ENCODE assay signal across 24 cellular contexts in genomic region chr15:63435416-63435815, GRCh38.
"Had no signal": no experiment of that assay in that cellular context is flagged by ENCODE, and none has a peak within 500 bp of the region (broad histone marks: within the 10 kb centered on the region; RNA-seq: fewer than 3 reads in every experiment).

No MANE protein-coding gene starts in this region.

- H3K27ac Mint-ChIP-seq: activated T-cell treated with anti-CD3 and anti-CD28 coated beads, Interleukin-2, amount 50 U/mL, for 72 hours; effector memory CD8-positive, alpha-beta T cell; memory B cell had no signal

- H3K27me3 ChIP-seq: adrenal gland, ascending aorta, dorsolateral prefrontal cortex, gastrocnemius medialis, neutrophil, ovary, right atrium auricular region, thyroid gland had no signal

- H3K36me3 Mint-ChIP-seq: memory B cell had no signal

- ATAC-seq: activated T-cell treated with anti-CD3 and anti-CD28 coated beads, Interleukin-2, amount 50 U/mL, for 72 hours; effector memory CD8-positive, alpha-beta T cell; gastrocnemius medialis; mucosa of descending colon had no signal

- H3K4me3 ChIP-seq: adrenal gland, ascending aorta, dorsolateral prefrontal cortex, esophagus squamous epithelium, gastrocnemius medialis, mucosa of descending colon, ovary, psoas muscle, right atrium auricular region, SK-N-MC, thyroid gland had no signal

- H3K36me3 ChIP-seq: adrenal gland, ascending aorta, esophagus squamous epithelium, gastrocnemius medialis, neutrophil, ovary, right atrium auricular region, thyroid gland had no signal

- H3K27ac ChIP-seq: adrenal gland, ascending aorta, esophagus squamous epithelium, gastrocnemius medialis, neutrophil, ovary, psoas muscle, right atrium auricular region, SK-N-MC had no signal

- H3K4me3 Mint-ChIP-seq: activated T-cell treated with anti-CD3 and anti-CD28 coated beads, Interleukin-2, amount 50 U/mL, for 72 hours; effector memory CD8-positive, alpha-beta T cell; memory B cell had no signal

- H3K4me1 Mint-ChIP-seq: memory B cell had no signal

- H3K9me3 ChIP-seq: adrenal gland, ascending aorta, esophagus squamous epithelium, gastrocnemius medialis, mucosa of descending colon, neutrophil, ovary, psoas muscle, right atrium auricular region, thyroid gland had no signal

- H3K9me3 Mint-ChIP-seq: activated T-cell treated with anti-CD3 and anti-CD28 coated beads, Interleukin-2, amount 50 U/mL, for 72 hours; effector memory CD8-positive, alpha-beta T cell; memory B cell had no signal

- DNase-seq: activated CD4-positive, alpha-beta T cell treated with anti-CD3 and anti-CD28 coated beads for 1 hour; activated CD4-positive, alpha-beta T cell treated with anti-CD3 and anti-CD28 coated beads, Interleukin-2, amount 50 U/mL, for 4 hours; activated effector memory CD4-positive, alpha-beta T cell treated with anti-CD3 and anti-CD28 coated beads, Interleukin-2, amount 50 U/mL, for 16 hours; activated naive CD4-positive, alpha-beta T cell treated with anti-CD3 and anti-CD28 coated beads, Interleukin-2, amount 50 U/mL, for 16 hours; activated T-cell treated with anti-CD3 and anti-CD28 coated beads, Interleukin-2, amount 50 U/mL, for 72 hours; central memory CD4-positive, alpha-beta T cell; dorsolateral prefrontal cortex; effector memory CD8-positive, alpha-beta T cell; esophagus squamous epithelium; gastrocnemius medialis; islet precursor cell; left cardiac atrium; mucosa of descending colon; ovary; psoas muscle; stimulated activated CD4-positive, alpha-beta T cell treated with anti-CD3 and anti-CD28 coated beads, Interleukin-4, amount 100 ng/mL, for 24 hours; stimulated activated naive CD4-positive, alpha-beta T cell treated with Interleukin-2 at 50 U/mL for 16 hours; thyroid gland had no signal
